Comparison of ENCODE assay signal across 1 cellular context in genomic region chr11:60631939-60632338, GRCh38.
TF ChIP-seq lines count a peak whose summit lies in the region.

No MANE protein-coding gene starts in this region.

TF ChIP-seq in GM12878, 131 proteins besides CTCF, POLR2A, EP300 and RAD21 (continued from another document):
- no peak for TF ChIP-seq PBX3 (IDR thresholded peaks at IDR 0.05; ENCODE audit: insufficient replicate concordance, low read depth, low read length)
- TF ChIP-seq RUNX3 (IDR thresholded peaks at IDR 0.05; ENCODE audit: low read length) = peak; percentile 75
- TF ChIP-seq PRDM15 (CRISPR knock-in tag; IDR thresholded peaks at IDR 0.05) = no peak
- no peak for TF ChIP-seq RFX5 (IDR thresholded peaks at IDR 0.05; ENCODE audit: low read depth, low read length)
- TF ChIP-seq EED (IDR thresholded peaks at IDR 0.05; ENCODE audit: low read depth) = no peak
- no peak for TF ChIP-seq RCOR1 (conservative IDR thresholded peaks at IDR 0.05; ENCODE audit: low read depth, low read length)
- no peak for TF ChIP-seq SIN3A (IDR thresholded peaks at IDR 0.05; ENCODE audit: low read depth, low read length)
- no peak for TF ChIP-seq EGR1 (IDR thresholded peaks at IDR 0.05; ENCODE audit: borderline replicate concordance in 1 of 2, low read depth in 2 of 2, low read length in 2 of 2)
